Comparison of ENCODE assay signal across 1 cellular context in the genomic region with DNA sequence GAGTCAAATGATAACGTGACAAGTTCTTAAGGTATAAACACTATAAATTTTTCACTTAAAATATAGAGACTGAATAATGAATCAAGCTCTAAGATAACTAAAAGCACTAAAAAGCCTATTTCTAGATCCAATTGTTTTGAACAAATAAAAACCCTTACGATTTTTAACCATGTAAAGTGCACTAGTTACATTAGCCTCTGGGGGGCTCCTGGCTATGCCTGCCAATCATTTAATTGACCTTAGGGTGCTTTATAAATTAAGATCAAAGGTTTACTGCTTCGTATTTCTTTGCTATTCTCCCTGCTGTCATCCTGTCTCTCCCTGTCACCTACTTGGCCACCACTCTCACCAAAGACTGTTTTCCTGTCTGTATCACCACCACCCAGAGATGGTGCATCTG.
TF ChIP-seq lines count a peak whose summit lies in the region.

No MANE protein-coding gene starts in this region.

TF ChIP-seq in SK-N-SH treated with all-trans-retinoic acid at 6 μM for 48 hours, 23 proteins besides CTCF, POLR2A, EP300 and RAD21 (continued from another document):
- TF ChIP-seq PATZ1 (CRISPR knock-in tag; IDR thresholded peaks at IDR 0.05; ENCODE audit: borderline replicate concordance) (no peak), ZNF565 (CRISPR knock-in tag; conservative IDR thresholded peaks at IDR 0.05; ENCODE audit: low read depth) (no peak), PPARA (CRISPR knock-in tag; IDR thresholded peaks at IDR 0.05; ENCODE audit: borderline replicate concordance) (no peak), SNAI2 (CRISPR knock-in tag; IDR thresholded peaks at IDR 0.05) (no peak), ZFP30 (CRISPR knock-in tag; IDR thresholded peaks at IDR 0.05) (no peak), ZNF70 (CRISPR knock-in tag; IDR thresholded peaks at IDR 0.05) (no peak), OSR1 (CRISPR knock-in tag; IDR thresholded peaks at IDR 0.05) (no peak)
- TF ChIP-seq, protein P1, sequence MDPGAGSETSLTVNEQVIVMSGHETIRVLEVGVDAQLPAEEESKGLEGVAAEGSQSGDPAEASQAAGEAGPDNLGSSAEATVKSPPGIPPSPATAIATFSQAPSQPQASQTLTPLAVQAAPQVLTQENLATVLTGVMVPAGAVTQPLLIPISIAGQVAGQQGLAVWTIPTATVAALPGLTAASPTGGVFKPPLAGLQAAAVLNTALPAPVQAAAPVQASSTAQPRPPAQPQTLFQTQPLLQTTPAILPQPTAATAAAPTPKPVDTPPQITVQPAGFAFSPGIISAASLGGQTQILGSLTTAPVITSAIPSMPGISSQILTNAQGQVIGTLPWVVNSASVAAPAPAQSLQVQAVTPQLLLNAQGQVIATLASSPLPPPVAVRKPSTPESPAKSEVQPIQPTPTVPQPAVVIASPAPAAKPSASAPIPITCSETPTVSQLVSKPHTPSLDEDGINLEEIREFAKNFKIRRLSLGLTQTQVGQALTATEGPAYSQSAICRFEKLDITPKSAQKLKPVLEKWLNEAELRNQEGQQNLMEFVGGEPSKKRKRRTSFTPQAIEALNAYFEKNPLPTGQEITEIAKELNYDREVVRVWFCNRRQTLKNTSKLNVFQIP (CRISPR knock-in tag; IDR thresholded peaks at IDR 0.05; ENCODE audit: borderline replicate concordance, low read depth): no peak
